ENCODE assay signal across 9 cellular contexts in the genomic region with DNA sequence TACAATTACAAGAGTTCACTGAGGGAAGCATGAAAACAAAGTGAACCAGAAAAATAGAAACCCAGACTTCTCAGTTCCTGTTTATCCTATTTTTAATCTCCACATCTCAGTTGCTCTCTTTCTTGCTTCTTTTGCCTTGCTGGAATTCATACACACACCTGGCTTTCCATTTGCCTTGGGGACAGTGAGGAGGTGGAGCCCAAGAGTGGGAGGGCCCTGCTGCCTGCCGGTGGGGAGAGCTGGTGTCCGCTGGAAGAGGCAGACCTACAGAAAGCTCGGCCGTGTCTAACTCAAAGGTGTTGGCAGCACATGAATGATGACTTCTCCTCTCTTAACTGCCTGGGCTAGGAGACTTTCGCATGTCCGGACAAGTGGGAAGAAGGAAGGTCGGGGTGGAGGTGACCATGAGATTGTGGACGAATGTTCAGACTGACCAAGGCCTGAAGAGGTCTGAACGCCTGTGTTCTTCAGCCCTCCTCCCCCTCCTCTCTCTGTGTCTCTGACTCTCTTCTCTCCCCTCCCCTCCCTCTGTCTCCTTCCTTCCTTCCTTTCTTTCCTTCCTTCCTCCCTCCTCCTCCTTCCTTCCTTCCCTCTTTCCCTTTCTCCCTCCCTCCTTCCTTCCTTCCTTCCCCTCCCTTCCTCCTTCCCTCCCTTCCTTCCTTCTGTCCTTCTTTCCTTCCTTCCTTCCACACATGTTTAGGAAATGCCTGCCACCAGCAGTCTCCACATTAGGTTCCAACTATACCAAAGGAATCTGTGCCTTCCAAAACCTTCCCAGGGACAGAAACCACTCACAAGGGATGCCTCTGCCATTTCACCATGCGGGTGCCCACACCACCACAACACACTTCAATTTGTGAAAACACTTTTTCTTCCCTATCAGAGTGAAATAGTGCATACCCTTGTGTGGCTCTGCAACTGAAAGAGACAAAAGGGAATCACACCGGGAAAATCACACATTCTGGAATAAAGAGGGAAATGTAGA.
A peak's percentile ranks its signal among the peaks of the same experiment; 100 is the strongest.
DNase-seq lines count a peak whose midpoint lies in the region; ATAC-seq, FAIRE-seq and TF ChIP-seq lines count a peak whose summit lies in the region.
"Had no signal": no experiment of that assay in that cellular context is flagged by ENCODE, and none has a peak within 500 bp of the region (broad histone marks: within the 10 kb centered on the region; RNA-seq: fewer than 3 reads in every experiment).

No MANE protein-coding gene starts in this region.

- no peaks in the 10 kb centered on the region for H4K20me1 ChIP-seq in HepG2 (ENCODE audit: insufficient read depth, low read length)

- H3K4me1 Mint-ChIP-seq in T-helper 17 cell (peaks cover 18% of the 10 kb centered on the region), Calu3 (ENCODE audit: low read depth, unreplicated experiment) (peaks cover 14% of the 10 kb centered on the region)

- no peaks in the 10 kb centered on the region for H3K36me3 Mint-ChIP-seq in T-helper 17 cell (ENCODE audit: low read depth)
- no peaks in the 10 kb centered on the region for H3K36me3 Mint-ChIP-seq in Calu3 (ENCODE audit: insufficient read depth, unreplicated experiment)

- intact Hi-C loops in left ventricle myocardium inferior (cut with micrococcal nuclease): no loop called here
- intact Hi-C loops in Right ventricle myocardium inferior (cut with DNase I): loop anchor here (10.0 kb wide), 1 partner anchor 322 kb away; no protein-coding TSS in a partner anchor
- intact Hi-C loops in HepG2 (cut with micrococcal nuclease; ENCODE audit: unreplicated experiment): no loop called here
- intact Hi-C loops in Calu3 (cut with micrococcal nuclease; ENCODE audit: unreplicated experiment): no loop called here

- DNase-seq in left ventricle myocardium inferior: no peak
- DNase-seq in Right ventricle myocardium inferior (ENCODE audit: missing footprints): no peak
- DNase-seq in T-helper 17 cell: no peak
- no peak for DNase-seq in HepG2 (ENCODE audit: low spot score)
- no peak for DNase-seq in activated effector memory CD4-positive, alpha-beta T cell treated with anti-CD3 and anti-CD28 coated beads, Interleukin-2, amount 50 U/mL, for 16 hours
- no peak for DNase-seq in GM19240 (ENCODE audit: insufficient read length, low spot score)
- DNase-seq in Calu3: no peak

- TF ChIP-seq EP300 in HepG2 (IDR thresholded peaks at IDR 0.05; ENCODE audit: low read depth in 2 of 2, low read length in 2 of 2) (no peak), HepG2 (CRISPR knock-in tag; IDR thresholded peaks at IDR 0.05; ENCODE audit: borderline replicate concordance) (no peak)

- CTCF ChIA-PET in HepG2 (lab: Yijun Ruan, JAX; ENCODE audit: low intra/inter-chr PET ratio, low total read pairs) (no interaction called here), Calu3 (lab: Charles Lee) (no interaction called here)

- H3K27me3 Mint-ChIP-seq in T-helper 17 cell (peaks cover 13% of the 10 kb centered on the region), Calu3 (ENCODE audit: unreplicated experiment) (no peaks in the 10 kb centered on the region)

- peak overlapping the region; percentile 75 for H3K27ac ChIP-seq in left ventricle myocardium inferior (replicated peaks)
- no peak overlapping the region for H3K27ac ChIP-seq in HepG2 (ENCODE audit: extremely low read length, insufficient read depth, low read length)
- peak overlapping the region; percentile 40 for H3K27ac ChIP-seq in urinary bladder (ENCODE audit: low read depth)

- H3K4me3 Mint-ChIP-seq in T-helper 17 cell (peak overlapping the region; percentile 86), Calu3 (ENCODE audit: low read depth, unreplicated experiment) (no peak overlapping the region)
- H3K4me3 Mint-ChIP-seq: neural crest cell had no signal

- no peak for TF ChIP-seq RAD21 in HepG2 (CRISPR knock-in tag; IDR thresholded peaks at IDR 0.05)

- no peak for TF ChIP-seq POLR2A in HepG2 (IDR thresholded peaks at IDR 0.05; ENCODE audit: insufficient read depth in 1 of 2, low read depth in 2 of 2, low read length in 2 of 2)

- POLR2A ChIA-PET in HepG2 (lab: Yijun Ruan, JAX): no interaction called here

- TF ChIP-seq CTCF in left ventricle myocardium inferior (IDR thresholded peaks at IDR 0.05; ENCODE audit: borderline replicate concordance) (no peak), HepG2 (CRISPR knock-in tag; IDR thresholded peaks at IDR 0.05) (no peak), Calu3 (IDR thresholded peaks at IDR 0.05; ENCODE audit: unreplicated experiment) (no peak)

- H2AFZ ChIP-seq in HepG2 (ENCODE audit: low read length): no peak overlapping the region

- no peaks in the 10 kb centered on the region for H3K79me2 ChIP-seq in HepG2 (ENCODE audit: insufficient read depth, low read length)

- no TSS peak for BruUV-seq in HepG2 (replicated peaks; lab: Mats Ljungman, UMichigan)
- no TSS peak for BruUV-seq in Calu3 (replicated peaks; lab: Mats Ljungman, UMichigan)

- peaks cover 6% of the 10 kb centered on the region for H3K9me3 Mint-ChIP-seq in Calu3 (ENCODE audit: low read depth, unreplicated experiment)

- H3K4me2 ChIP-seq in HepG2 (ENCODE audit: low read depth, low read length): peak overlapping the region; percentile 38; the same call in 1 of the 2 replicates

- ATAC-seq in Right ventricle myocardium inferior (no peak), T-helper 17 cell (no peak), HepG2 (peak; percentile 73)

- no peak overlapping the region for H3K4me3 ChIP-seq in left ventricle myocardium inferior
- H3K4me3 ChIP-seq in HepG2 (replicated peaks in 1 of 3; ENCODE audit: insufficient read depth in 1 of 3, low read depth in 2 of 3, low read length in 3 of 3): peak overlapping the region in 1 of 3 experiments; percentile 5; a peak in 1 of 6 replicates
- H3K4me3 ChIP-seq in urinary bladder (ENCODE audit: low read depth, low read length): no peak overlapping the region

- no peak for FAIRE-seq in HepG2 (lab: Jason Lieb, UNC)

- WGBS in HepG2 (ENCODE audit: low lambda C conversion rate): 18% methylated on average over 10 of the region's 11 CpGs
- 60% methylated on average over 11 of the region's 11 CpGs for WGBS in urinary bladder

- H3K9ac ChIP-seq in HepG2 (ENCODE audit: insufficient read depth, low read depth, low read length): no peak overlapping the region

- H3K27ac Mint-ChIP-seq in T-helper 17 cell (peak overlapping the region; percentile 56), Calu3 (ENCODE audit: unreplicated experiment) (no peak overlapping the region)

- H3K9me3 ChIP-seq in left ventricle myocardium inferior (replicated peaks) (no peaks in the 10 kb centered on the region), T-helper 17 cell (ENCODE audit: control insufficient read depth, low read length, poor library complexity, severe bottlenecking) (no peaks in the 10 kb centered on the region), HepG2 (ENCODE audit: low read length) (no peaks in the 10 kb centered on the region)

- no peaks in the 10 kb centered on the region for H3K36me3 ChIP-seq in left ventricle myocardium inferior
- H3K36me3 ChIP-seq in HepG2 (replicated peaks in 1 of 2; ENCODE audit: control insufficient read depth in 1 of 2, insufficient read depth in 2 of 2, low read length in 2 of 2): no peaks in the 10 kb centered on the region
- no peaks in the 10 kb centered on the region for H3K36me3 ChIP-seq in urinary bladder (ENCODE audit: insufficient read depth)

- in situ Hi-C loops in HepG2 (cut with HindIII; ENCODE audit: extremely low pct_ligation_motif_present, low pct_unique_long_range_greater_than_20kb): no loop called here

- H3K4me1 ChIP-seq in left ventricle myocardium inferior (peaks cover 55% of the 10 kb centered on the region), HepG2 (ENCODE audit: insufficient read depth, low read length) (peaks cover 14% of the 10 kb centered on the region), urinary bladder (ENCODE audit: insufficient read depth) (peaks cover 1% of the 10 kb centered on the region)

- peaks cover 9% of the 10 kb centered on the region for H3K27me3 ChIP-seq in left ventricle myocardium inferior (ENCODE audit: low read depth)
- peaks cover 0 to 23% of the 10 kb centered on the region in 2 experiments; a peak in 3 of 5 replicates for H3K27me3 ChIP-seq in HepG2 (ENCODE audit: control insufficient read depth in 1 of 2, insufficient read depth in 2 of 2, low read length in 2 of 2)

TF ChIP-seq in HepG2, 621 proteins besides CTCF, POLR2A, EP300 and RAD21:
- TF ChIP-seq, protein P1, sequence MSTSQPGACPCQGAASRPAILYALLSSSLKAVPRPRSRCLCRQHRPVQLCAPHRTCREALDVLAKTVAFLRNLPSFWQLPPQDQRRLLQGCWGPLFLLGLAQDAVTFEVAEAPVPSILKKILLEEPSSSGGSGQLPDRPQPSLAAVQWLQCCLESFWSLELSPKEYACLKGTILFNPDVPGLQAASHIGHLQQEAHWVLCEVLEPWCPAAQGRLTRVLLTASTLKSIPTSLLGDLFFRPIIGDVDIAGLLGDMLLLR (CRISPR knock-in tag; IDR thresholded peaks at IDR 0.05): no peak
- no peak for TF ChIP-seq ZNF589 (CRISPR knock-in tag; conservative IDR thresholded peaks at IDR 0.05)
- peak; percentile 85 for TF ChIP-seq ZNF296 (CRISPR knock-in tag; conservative IDR thresholded peaks at IDR 0.05)
- no peak for TF ChIP-seq ZMYM3 (CRISPR knock-in tag; IDR thresholded peaks at IDR 0.05)
